Comparison of ENCODE assay signal across 18 cellular contexts in the genomic region with DNA sequence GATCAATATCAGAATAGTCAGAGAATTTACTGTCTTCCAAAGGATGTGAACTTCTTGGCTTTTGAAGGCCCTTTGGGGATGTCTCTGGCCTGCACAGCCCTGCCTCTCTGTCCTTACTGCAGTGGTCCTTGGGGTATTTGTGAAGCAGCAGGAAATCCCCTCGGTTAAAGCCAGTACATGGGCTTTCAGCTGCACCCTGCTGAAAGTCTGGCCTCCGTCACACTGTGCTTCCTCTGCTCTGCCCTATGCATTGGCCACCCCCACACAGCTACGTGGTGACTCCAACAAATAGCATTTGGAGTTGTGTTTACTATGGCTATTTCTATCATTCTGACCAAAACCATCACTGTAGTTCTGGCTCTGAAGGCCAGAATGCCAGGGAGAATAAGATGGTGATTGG. TPM values are rescaled to one million over a fixed set of nuclear protein-coding genes. Genes with fewer than 3 reads are reported as not detected.
DNase-seq lines count a peak whose midpoint lies in the region; ATAC-seq, FAIRE-seq and TF ChIP-seq lines count a peak whose summit lies in the region.
"Had no signal": no experiment of that assay in that cellular context is flagged by ENCODE, and none has a peak within 500 bp of the region (broad histone marks: within the 10 kb centered on the region; RNA-seq: fewer than 3 reads in every experiment).

No MANE protein-coding gene starts in this region.

- H3K27me3 ChIP-seq in trophoblast cell (ENCODE audit: insufficient read depth, low read length): no peaks in the 10 kb centered on the region
- H3K27me3 ChIP-seq: breast epithelium, tibial artery had no signal

- no peak overlapping the region for H4K12ac ChIP-seq in trophoblast cell (ENCODE audit: low read depth, low read length)

- no peak overlapping the region for H3K14ac ChIP-seq in trophoblast cell (ENCODE audit: low read length)

- H2AK5ac ChIP-seq in trophoblast cell (ENCODE audit: low read length): no peak overlapping the region

- no peak for FAIRE-seq in urothelium cell line (lab: Jason Lieb, UNC)
- FAIRE-seq: H54 had no signal

- no peak overlapping the region for H2BK12ac ChIP-seq in trophoblast cell (ENCODE audit: low read length)

- H3K79me2 ChIP-seq in trophoblast cell (ENCODE audit: control insufficient read depth, insufficient read depth, low read length, poor library complexity): no peaks in the 10 kb centered on the region

- H3K79me1 ChIP-seq in trophoblast cell (ENCODE audit: low read length): no peaks in the 10 kb centered on the region

- H2BK5ac ChIP-seq in trophoblast cell (ENCODE audit: low read depth, low read length, poor library complexity): no peak overlapping the region

- DNase-seq in GM10266 (ENCODE audit: extremely low spot score) (peak; percentile 60), urothelium cell line (ENCODE audit: low spot score) (no peak), pons (ENCODE audit: low spot score) (no peak), trophoblast cell (no peak)
- DNase-seq in activated CD4-positive, CD25-positive, alpha-beta regulatory T cell treated with anti-CD3 and anti-CD28 coated beads, Interleukin-2, amount 50 U/mL, for 72 hours: no peak
- DNase-seq: activated CD4-positive, alpha-beta T cell treated with anti-CD3 and anti-CD28 coated beads for 1 hour; activated T-cell treated with anti-CD3 and anti-CD28 coated beads for 4 hours; Caco-2; hypothalamus; NCI-H1105 treated with DMSO at 0.1 percent for 48 hours; stimulated activated CD4-positive, alpha-beta T cell treated with anti-CD3 and anti-CD28 coated beads, Interleukin-4, amount 100 ng/mL, for 1 hour; T-helper 17 cell; tibial artery had no signal

- no peak overlapping the region for H3K4ac ChIP-seq in trophoblast cell (ENCODE audit: low read depth, low read length)

- H2AFZ ChIP-seq in trophoblast cell (ENCODE audit: insufficient read depth, low read length, poor library complexity): no peak overlapping the region

- H4K8ac ChIP-seq in trophoblast cell (ENCODE audit: low read depth, low read length): no peak overlapping the region

- peaks cover 2 to 3% of the 10 kb centered on the region in 2 experiments for H3K36me3 ChIP-seq in trophoblast cell (ENCODE audit: control insufficient read depth in 1 of 2, insufficient read depth in 2 of 2, low read length in 2 of 2)
- H3K36me3 ChIP-seq: breast epithelium, tibial artery had no signal

- TF ChIP-seq CTCF in GM10266 (IDR thresholded peaks at IDR 0.05; ENCODE audit: control insufficient read depth, insufficient read depth, low read depth, missing control alignments): no peak

- no peak overlapping the region for H4K91ac ChIP-seq in trophoblast cell (ENCODE audit: low read depth, low read length)

- H3K4me2 ChIP-seq in trophoblast cell (ENCODE audit: low read length): no peak overlapping the region

- peaks cover 0 to 2% of the 10 kb centered on the region in 2 experiments for H3K4me1 ChIP-seq in trophoblast cell (ENCODE audit: control insufficient read depth in 1 of 2, insufficient read depth in 2 of 2, low read length in 2 of 2)
- H3K4me1 ChIP-seq: breast epithelium, Caco-2 had no signal

- no peak overlapping the region for H3K27ac ChIP-seq in trophoblast cell (ENCODE audit: low read depth, low read length)
- H3K27ac ChIP-seq: breast epithelium, tibial artery had no signal

- ATAC-seq in GM19035 (IDR thresholded peaks at IDR 0.05; ENCODE audit: unreplicated experiment) (peak; percentile 80), HG02571 (IDR thresholded peaks at IDR 0.05; ENCODE audit: unreplicated experiment) (peak; percentile 80), HG03135 (IDR thresholded peaks at IDR 0.05; ENCODE audit: unreplicated experiment) (peak; percentile 62)
- ATAC-seq: T-helper 17 cell had no signal

- H3K23ac ChIP-seq in trophoblast cell (ENCODE audit: low read length): no peak overlapping the region

- H3K9me3 ChIP-seq in trophoblast cell (ENCODE audit: insufficient read depth, low read depth, low read length): no peaks in the 10 kb centered on the region
- H3K9me3 ChIP-seq: breast epithelium, Caco-2, tibial artery had no signal

- H3K18ac ChIP-seq in trophoblast cell (ENCODE audit: low read length): no peak overlapping the region

- H3K9ac ChIP-seq in trophoblast cell (ENCODE audit: low read length): no peak overlapping the region

- H2BK120ac ChIP-seq in trophoblast cell (ENCODE audit: insufficient read depth, low read length, poor library complexity): no peak overlapping the region

- WGBS in trophoblast cell (ENCODE audit: extremely low coverage, insufficient coverage, insufficient read length): no CpG with 5 or more reads among the region's 3 CpGs

- H3K4me3 ChIP-seq in trophoblast cell (ENCODE audit: low read depth, low read length): no peak overlapping the region
- H3K4me3 ChIP-seq: breast epithelium, tibial artery had no signal

RNA-seq across cellular contexts. Expression of gene SYCE1L, which starts 21.2 kb away (rescaled TPM):
- 6.5 and 7.5 TPM in 2 replicates for polyA plus RNA-seq in trophoblast cell (2013)

RNA-seq across cellular contexts. Expression of gene MON1B, which starts 29.4 kb away (rescaled TPM):
- polyA plus RNA-seq in trophoblast cell (2013): 37.5 and 38.8 TPM in 2 replicates
